8 cellular contexts compared by ENCODE assay signal in the genomic region with DNA sequence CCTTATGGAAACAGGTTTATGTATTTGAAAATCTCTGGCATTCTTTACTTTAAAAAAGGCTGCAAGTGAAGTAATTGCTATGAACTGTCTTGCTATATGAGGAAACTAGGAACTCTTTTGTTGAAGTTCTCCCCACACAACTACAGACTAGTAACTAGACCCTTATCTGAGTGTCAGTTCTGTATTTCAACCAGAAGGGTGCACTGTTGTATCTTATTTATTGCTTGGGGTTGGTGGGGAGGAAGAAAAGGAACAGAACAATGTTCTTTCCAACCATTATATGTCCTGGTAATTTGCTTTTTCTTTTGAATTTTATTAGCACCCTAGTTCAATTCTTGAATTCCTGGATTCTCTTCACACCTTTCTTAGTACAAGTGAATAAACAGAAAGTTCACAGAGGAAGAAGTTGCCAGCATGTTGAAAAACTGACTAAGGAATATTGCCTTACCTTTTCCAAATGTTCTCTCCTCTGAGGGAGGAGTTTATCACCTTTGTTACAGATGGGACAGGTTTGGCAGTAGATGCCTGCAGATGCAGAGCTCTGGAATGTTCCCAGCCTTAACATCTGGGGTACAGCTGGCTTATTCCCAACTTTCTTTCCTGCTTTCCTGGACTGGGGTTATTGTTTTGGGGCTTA.
DNase-seq lines count a peak whose midpoint lies in the region; ATAC-seq and TF ChIP-seq lines count a peak whose summit lies in the region.

No MANE protein-coding gene starts in this region.

- peak; percentile 29 for DNase-seq in NCI-H2029 treated with DMSO at 0.1 percent for 48 hours (lab: John Stamatoyannopoulos, UW)
- DNase-seq in NCI-H2029 (lab: John Stamatoyannopoulos, UW) = no peak
- DNase-seq in SK-N-SH = peak; percentile 57
- peak; percentile 38 to 55 for DNase-seq in fibroblast of lung (ENCODE audit: low read depth in 2 of 2)

- no peak overlapping the region for H3K4me2 ChIP-seq in Loucy (ENCODE audit: low read depth, low read length, poor library complexity, severe bottlenecking)
- H3K4me2 ChIP-seq in SK-N-SH = no peak overlapping the region
- no peak overlapping the region for H3K4me2 ChIP-seq in fibroblast of lung (ENCODE audit: extremely low read depth, insufficient read depth, low read length)
- no peak overlapping the region for H3K4me2 ChIP-seq in neural cell (ENCODE audit: low read length)

- H3K9me2 ChIP-seq in Loucy (replicated peaks; ENCODE audit: low read depth, low read length) (no peaks in the 10 kb centered on the region), SK-N-SH (no peaks in the 10 kb centered on the region), neural cell (ENCODE audit: insufficient read depth, low read length) (no peaks in the 10 kb centered on the region)

- TF ChIP-seq RAD21 in SK-N-SH (IDR thresholded peaks at IDR 0.05; ENCODE audit: low read length) (peak; percentile 89), neural cell (conservative IDR thresholded peaks at IDR 0.05) (peak; percentile 90)

- H4K20me1 ChIP-seq in Loucy (ENCODE audit: insufficient read depth, low read length, poor library complexity, severe bottlenecking) (no peaks in the 10 kb centered on the region), SK-N-SH (ENCODE audit: insufficient read depth) (no peaks in the 10 kb centered on the region), fibroblast of lung (ENCODE audit: control insufficient read depth, extremely low read depth, insufficient read depth, low read length) (no peaks in the 10 kb centered on the region), neural cell (ENCODE audit: insufficient read depth) (no peaks in the 10 kb centered on the region)

- H3K9me3 ChIP-seq in Loucy (ENCODE audit: insufficient read depth, low read depth, low read length) (no peaks in the 10 kb centered on the region), SK-N-SH (no peaks in the 10 kb centered on the region), fibroblast of lung (ENCODE audit: control insufficient read depth, insufficient read depth, low read depth, low read length) (no peaks in the 10 kb centered on the region), neural cell (ENCODE audit: low read length) (no peaks in the 10 kb centered on the region)

- H3K36me3 ChIP-seq in Loucy (ENCODE audit: insufficient read depth, low read length) (no peaks in the 10 kb centered on the region), SK-N-SH (replicated peaks in 1 of 2; ENCODE audit: control insufficient read depth in 1 of 2, insufficient read depth in 2 of 2, low read length in 1 of 2) (no peaks in the 10 kb centered on the region), fibroblast of lung (ENCODE audit: control insufficient read depth, insufficient read depth, low read length) (no peaks in the 10 kb centered on the region), neural cell (ENCODE audit: insufficient read depth, low read length) (no peaks in the 10 kb centered on the region)

- CTCF ChIA-PET in SK-N-SH (lab: Yijun Ruan, JAX) = interaction anchor here (0.6 to 2.6 kb wide), 24 partner anchors 9 to 647 kb away, joined by 3 to 9 read pairs (median 4); no protein-coding TSS in a partner anchor

- no peak for TF ChIP-seq EP300 in SK-N-SH (IDR thresholded peaks at IDR 0.05; ENCODE audit: borderline replicate concordance in 1 of 2, low read depth in 1 of 2, low read length in 1 of 2)
- no peak for TF ChIP-seq EP300 in neural cell (conservative IDR thresholded peaks at IDR 0.05; ENCODE audit: poor library complexity, severe bottlenecking)

- H3F3A ChIP-seq in Loucy (ENCODE audit: low read depth) = no peaks in the 10 kb centered on the region
- H3F3A ChIP-seq in SK-N-SH (replicated peaks; ENCODE audit: insufficient read depth) = no peaks in the 10 kb centered on the region
- H3F3A ChIP-seq in neural cell (ENCODE audit: insufficient read depth, low read length, poor library complexity, severe bottlenecking) = no peaks in the 10 kb centered on the region

- TF ChIP-seq CTCF in Loucy (conservative IDR thresholded peaks at IDR 0.05; ENCODE audit: low read length) (peak; percentile 88), SK-N-SH (IDR thresholded peaks at IDR 0.05) (peak; percentile 75), fibroblast of lung (conservative IDR thresholded peaks at IDR 0.05 in 1 of 2, IDR thresholded peaks at IDR 0.05 in 1 of 2; ENCODE audit: low read depth in 1 of 2, low read length in 2 of 2) (peak; percentile 53 to 73), neural cell (IDR thresholded peaks at IDR 0.05; ENCODE audit: poor library complexity, severe bottlenecking) (peak; percentile 86)

- POLR2A ChIA-PET in SK-N-SH (lab: Yijun Ruan, JAX) = no interaction called here

- peak overlapping the region; percentile 39 for H2AFZ ChIP-seq in Loucy (ENCODE audit: low read length)
- H2AFZ ChIP-seq in SK-N-SH (ENCODE audit: low read depth) = no peak overlapping the region
- no peak overlapping the region for H2AFZ ChIP-seq in fibroblast of lung (ENCODE audit: low read length)
- no peak overlapping the region for H2AFZ ChIP-seq in neural cell (ENCODE audit: low read depth, low read length)

- H3K79me2 ChIP-seq in Loucy (ENCODE audit: insufficient read depth, low read length) (no peaks in the 10 kb centered on the region), SK-N-SH (ENCODE audit: insufficient read depth) (no peaks in the 10 kb centered on the region), fibroblast of lung (ENCODE audit: control insufficient read depth, insufficient read depth, low read length) (no peaks in the 10 kb centered on the region), neural cell (replicated peaks; ENCODE audit: insufficient read depth, low read length) (no peaks in the 10 kb centered on the region)

- H3K9ac ChIP-seq in Loucy (ENCODE audit: low read depth, low read length, poor library complexity, severe bottlenecking) (no peak overlapping the region), SK-N-SH (no peak overlapping the region), fibroblast of lung (ENCODE audit: insufficient read depth, low read length) (no peak overlapping the region), neural cell (ENCODE audit: low read length) (no peak overlapping the region)

- H3K27me3 ChIP-seq in Loucy (ENCODE audit: insufficient read depth, low read length, poor library complexity, severe bottlenecking) (no peaks in the 10 kb centered on the region), SK-N-SH (ENCODE audit: insufficient read depth) (no peaks in the 10 kb centered on the region), fibroblast of lung (ENCODE audit: control insufficient read depth, insufficient read depth, low read length) (no peaks in the 10 kb centered on the region), neural cell (ENCODE audit: insufficient read depth, low read depth, low read length) (no peaks in the 10 kb centered on the region)

- H3K4me1 ChIP-seq in Loucy (ENCODE audit: insufficient read depth, low read length, poor library complexity, severe bottlenecking) (peaks cover 7% of the 10 kb centered on the region), SK-N-SH (ENCODE audit: control insufficient read depth in 1 of 2, insufficient read depth in 2 of 2, low read depth in 1 of 2, low read length in 1 of 2) (no peaks in the 10 kb centered on the region; a peak in 1 of 4 replicates), fibroblast of lung (ENCODE audit: control insufficient read depth, extremely low read depth, insufficient read depth, low read length) (no peaks in the 10 kb centered on the region)

- H3K27ac ChIP-seq in SK-N-SH (ENCODE audit: low read depth in 2 of 2, low read length in 1 of 2) (no peak overlapping the region), fibroblast of lung (ENCODE audit: insufficient read depth, low read length) (no peak overlapping the region), neural cell (ENCODE audit: low read length) (no peak overlapping the region)

- ATAC-seq in GM21529 (IDR thresholded peaks at IDR 0.05; ENCODE audit: unreplicated experiment) = peak; percentile 64
- ATAC-seq in GM21515 (IDR thresholded peaks at IDR 0.05; ENCODE audit: unreplicated experiment) = no peak

- H3K4me3 ChIP-seq in Loucy (ENCODE audit: low read length, poor library complexity, severe bottlenecking) = no peak overlapping the region
- H3K4me3 ChIP-seq in SK-N-SH (ENCODE audit: low read depth in 2 of 2, low read length in 1 of 2) = no peak overlapping the region; a peak in 1 of 4 replicates
- no peak overlapping the region for H3K4me3 ChIP-seq in fibroblast of lung (replicated peaks in 1 of 4; ENCODE audit: control extremely low read depth in 1 of 4, insufficient read depth in 1 of 4, low read depth in 3 of 4, low read length in 4 of 4)
- no peak overlapping the region for H3K4me3 ChIP-seq in neural cell (ENCODE audit: low read length)

TF ChIP-seq in SK-N-SH, 30 proteins besides CTCF, POLR2A, EP300 and RAD21:
- TF ChIP-seq SMC3 (IDR thresholded peaks at IDR 0.05; ENCODE audit: low read depth, low read length) = peak; percentile 71
- TF ChIP-seq NRF1 (IDR thresholded peaks at IDR 0.05; ENCODE audit: low read depth, low read length) = no peak

TF ChIP-seq in neural cell, 6 proteins besides CTCF, POLR2A, EP300 and RAD21:
- TF ChIP-seq SMC3 (conservative IDR thresholded peaks at IDR 0.05; ENCODE audit: poor library complexity) (peak; percentile 88), EZH2 (IDR thresholded peaks at IDR 0.05; ENCODE audit: borderline replicate concordance, insufficient read depth, low read length, poor library complexity, severe bottlenecking) (no peak)
